In the genomic region with DNA sequence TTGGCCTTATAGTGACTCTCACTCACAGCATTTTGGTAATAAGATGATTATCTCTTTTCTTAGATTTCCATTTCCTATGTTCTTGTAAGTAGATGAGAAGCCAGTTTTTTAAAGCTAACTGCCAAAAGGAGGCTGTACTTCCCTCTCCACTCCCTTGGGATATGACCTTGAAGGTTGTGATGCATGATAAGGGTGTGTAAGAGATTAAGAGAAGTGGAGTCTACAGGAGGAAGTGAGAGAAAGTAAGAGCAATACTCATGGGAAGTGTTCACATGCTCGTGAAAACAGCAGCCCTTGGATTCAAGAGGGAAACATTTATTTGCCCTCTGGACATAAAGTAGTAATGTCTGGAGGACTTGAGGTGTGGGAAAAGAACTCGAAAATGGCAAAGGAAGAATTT, we compare ENCODE assay signal across 21 cellular contexts.
"Had no signal": no experiment of that assay in that cellular context is flagged by ENCODE, and none has a peak within 500 bp of the region (broad histone marks: within the 10 kb centered on the region; RNA-seq: fewer than 3 reads in every experiment).

No MANE protein-coding gene starts in this region.

- H3K27me3 ChIP-seq: upper lobe of right lung had no signal

- H3K4me3 Mint-ChIP-seq: activated naive CD4-positive, alpha-beta T cell treated with anti-CD3 and anti-CD28 coated beads for 36 hours; activated T-helper 17 cell treated with anti-CD3 and anti-CD28 coated beads, Interleukin-2, amount 50 U/mL, for 72 hours; mesothelial cell of epicardium; neural crest cell; stimulated activated naive CD8-positive, alpha-beta T cell treated with anti-CD3 and anti-CD28 coated beads, Interleukin-15, amount 100 ng/mL, for 72 hours had no signal

- H3K9me3 Mint-ChIP-seq: activated T-helper 17 cell treated with anti-CD3 and anti-CD28 coated beads, Interleukin-2, amount 50 U/mL, for 72 hours had no signal

- ATAC-seq: activated T-helper 17 cell treated with anti-CD3 and anti-CD28 coated beads, Interleukin-2, amount 50 U/mL, for 72 hours; heart right ventricle; left cardiac atrium; lower lobe of right lung; right cardiac atrium; stimulated activated naive CD8-positive, alpha-beta T cell treated with anti-CD3 and anti-CD28 coated beads, Interleukin-15, amount 100 ng/mL, for 72 hours; upper lobe of right lung had no signal

- FAIRE-seq: astrocyte, bronchial epithelial cell, frontal cortex had no signal

- H3K27me3 Mint-ChIP-seq: stimulated activated naive CD8-positive, alpha-beta T cell treated with anti-CD3 and anti-CD28 coated beads, Interleukin-15, amount 100 ng/mL, for 72 hours had no signal

- H3K36me3 Mint-ChIP-seq: mesothelial cell of epicardium had no signal

- H3K9me3 ChIP-seq: heart right ventricle, lower lobe of right lung, prostate gland, thoracic aorta, upper lobe of right lung had no signal

- DNase-seq: activated CD4-positive, alpha-beta T cell treated with anti-CD3 and anti-CD28 coated beads for 1 hour; activated CD4-positive, alpha-beta T cell treated with anti-CD3 and anti-CD28 coated beads, Interleukin-2, amount 50 U/mL, for 4 hours; activated naive CD4-positive, alpha-beta T cell treated with anti-CD3 and anti-CD28 coated beads for 36 hours; dermis blood vessel endothelial cell; heart right ventricle; left cardiac atrium; lower lobe of right lung; right cardiac atrium; stimulated activated CD4-positive, alpha-beta T cell treated with anti-CD3 and anti-CD28 coated beads, Interleukin-4, amount 100 ng/mL, for 4 hours; stimulated activated naive CD8-positive, alpha-beta T cell treated with anti-CD3 and anti-CD28 coated beads, Interleukin-15, amount 100 ng/mL, for 72 hours; upper lobe of right lung had no signal

- H3K4me1 Mint-ChIP-seq: activated T-helper 17 cell treated with anti-CD3 and anti-CD28 coated beads, Interleukin-2, amount 50 U/mL, for 72 hours; neural crest cell; stimulated activated naive CD8-positive, alpha-beta T cell treated with anti-CD3 and anti-CD28 coated beads, Interleukin-15, amount 100 ng/mL, for 72 hours had no signal

- H3K27ac ChIP-seq: epithelial cell of prostate, heart right ventricle, lower lobe of right lung, prostate gland, skin epidermis, thoracic aorta, upper lobe of right lung had no signal

- H3K27ac Mint-ChIP-seq: activated naive CD4-positive, alpha-beta T cell treated with anti-CD3 and anti-CD28 coated beads for 36 hours; activated T-helper 17 cell treated with anti-CD3 and anti-CD28 coated beads, Interleukin-2, amount 50 U/mL, for 72 hours; mesothelial cell of epicardium; stimulated activated naive CD8-positive, alpha-beta T cell treated with anti-CD3 and anti-CD28 coated beads, Interleukin-15, amount 100 ng/mL, for 72 hours had no signal

- H3K4me1 ChIP-seq: heart right ventricle, lower lobe of right lung, prostate gland, upper lobe of right lung had no signal

- H3K36me3 ChIP-seq: heart right ventricle, lower lobe of right lung, prostate gland, thoracic aorta, upper lobe of right lung had no signal

- H3K4me3 ChIP-seq: heart right ventricle, lower lobe of right lung, prostate gland, skin epidermis, thoracic aorta, upper lobe of right lung had no signal
